In the genomic region with DNA sequence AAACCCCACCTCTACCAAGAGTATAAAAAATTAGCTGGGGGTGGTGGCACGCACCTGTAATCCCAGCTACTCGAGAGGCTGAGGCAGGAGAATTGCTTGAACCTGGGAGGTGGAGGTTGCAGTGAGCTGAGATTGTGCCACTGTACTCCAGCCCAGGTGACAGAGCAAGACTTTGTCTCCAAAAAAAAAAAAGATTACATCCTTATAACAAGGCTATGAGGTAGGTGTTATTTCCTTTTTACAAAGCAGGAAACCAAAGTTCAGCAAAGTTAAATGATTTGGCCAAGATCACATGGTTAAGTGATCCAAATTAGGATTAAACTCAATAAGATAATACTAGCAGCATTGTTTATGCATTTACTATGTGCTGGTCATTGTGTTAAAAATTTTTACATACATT, we compare ENCODE assay signal across 14 cellular contexts. TPM values are rescaled to one million over a fixed set of nuclear protein-coding genes. Genes with fewer than 3 reads are reported as not detected.
A peak's percentile ranks its signal among the peaks of the same experiment; 100 is the strongest.
DNase-seq lines count a peak whose midpoint lies in the region; ATAC-seq and TF ChIP-seq lines count a peak whose summit lies in the region.
"Not testable (repeated sequence)": the region's sequence is repeated elsewhere in the genome, so short reads cannot be mapped to it uniquely, and the experiment has no call there.
"Had no signal": no experiment of that assay in that cellular context is flagged by ENCODE, and none has a peak within 500 bp of the region (broad histone marks: within the 10 kb centered on the region; RNA-seq: fewer than 3 reads in every experiment).

No MANE protein-coding gene starts in this region.

- not testable (repeated sequence) for H3K27me3 Mint-ChIP-seq in T-cell; activated CD8-positive, alpha-beta T cell treated with anti-CD3 and anti-CD28 coated beads for 36 hours; natural killer cell (ENCODE audit: low read depth in 2 of 2)

- peak overlapping the region in 6 of 11 experiments; percentile 8 to 92 (median 68); a peak in 8 of 22 replicates for H3K4me2 ChIP-seq in BLaER1 treated with 17β-estradiol and CSF1 and Interleukin-3, amounts not matched to agents 10 nM and 100 nM

- H3K4me3 Mint-ChIP-seq in T-cell (peak overlapping the region in 1 of 3 donors; percentile 15), natural killer cell (peak overlapping the region; percentile 37)
- not testable (repeated sequence) for H3K4me3 Mint-ChIP-seq in activated CD8-positive, alpha-beta T cell treated with anti-CD3 and anti-CD28 coated beads for 36 hours

- intact Hi-C loops in activated CD8-positive, alpha-beta T cell treated with anti-CD3 and anti-CD28 coated beads for 36 hours (cut with micrococcal nuclease); left colon (cut with DNase I, micrococcal nuclease); natural killer cell (cut with micrococcal nuclease): not testable (repeated sequence)

- ATAC-seq in T-cell (replicated peaks in 1 of 4): peak; percentile 59 to 87 (median 80)
- ATAC-seq in activated CD8-positive, alpha-beta T cell treated with anti-CD3 and anti-CD28 coated beads for 36 hours: peak; percentile 65
- ATAC-seq in activated naive CD4-positive, alpha-beta T cell treated with anti-CD3 and anti-CD28 coated beads, Interleukin-2, amount 50 U/mL, for 72 hours: peak; percentile 62 to 71
- ATAC-seq in left colon: peak; percentile 57
- peak; percentile 53 to 66 (median 63) for ATAC-seq in natural killer cell

- CTCF ChIA-PET in T-cell (lab: Charles Lee): interaction anchor here in 1 of 2 donors (0.6 to 0.7 kb wide), 2 partner anchors 17 to 1126 kb away, joined by 3 to 4 read pairs; no protein-coding TSS in a partner anchor
- CTCF ChIA-PET in activated CD8-positive, alpha-beta T cell treated with anti-CD3 and anti-CD28 coated beads for 36 hours (lab: Charles Lee): not testable (repeated sequence)

- H4K20me1 ChIP-seq in BLaER1 treated with 17β-estradiol and CSF1 and Interleukin-3, amounts not matched to agents 10 nM and 100 nM: peaks cover 0 to 18% (median 0%) of the 10 kb centered on the region in 11 experiments; a peak in 4 of 22 replicates

- POLR2A ChIA-PET in T-cell (lab: Charles Lee): interaction anchor here (0.6 to 0.7 kb wide), 2 partner anchors 11 to 71 kb away, joined by 4 to 5 read pairs; no protein-coding TSS in a partner anchor
- POLR2A ChIA-PET in activated CD8-positive, alpha-beta T cell treated with anti-CD3 and anti-CD28 coated beads for 36 hours (lab: Charles Lee): interaction anchor here (0.8 kb wide), 1 partner anchor 33 kb away, joined by 3 read pairs; no protein-coding TSS in a partner anchor

- peaks cover 22 to 56% (median 48%) of the 10 kb centered on the region in 10 experiments for H3K4me1 ChIP-seq in BLaER1 treated with 17β-estradiol and CSF1 and Interleukin-3, amounts not matched to agents 10 nM and 100 nM

- H3K36me3 Mint-ChIP-seq in T-cell; activated CD8-positive, alpha-beta T cell treated with anti-CD3 and anti-CD28 coated beads for 36 hours (ENCODE audit: low read depth); activated naive CD4-positive, alpha-beta T cell treated with anti-CD3 and anti-CD28 coated beads, Interleukin-2, amount 50 U/mL, for 72 hours; natural killer cell: not testable (repeated sequence)

- H3K9me3 Mint-ChIP-seq in T-cell; activated CD8-positive, alpha-beta T cell treated with anti-CD3 and anti-CD28 coated beads for 36 hours; activated naive CD4-positive, alpha-beta T cell treated with anti-CD3 and anti-CD28 coated beads, Interleukin-2, amount 50 U/mL, for 72 hours; natural killer cell: not testable (repeated sequence)

- not testable (repeated sequence) for TF ChIP-seq CTCF in activated CD8-positive, alpha-beta T cell treated with anti-CD3 and anti-CD28 coated beads for 36 hours (IDR thresholded peaks at IDR 0.05); natural killer cell (IDR thresholded peaks at IDR 0.05)

- H3K27ac ChIP-seq in BLaER1 treated with 17β-estradiol and CSF1 and Interleukin-3, amounts not matched to agents 10 nM and 100 nM: not testable (repeated sequence)

- H3K27me3 ChIP-seq in BLaER1 treated with 17β-estradiol and CSF1 and Interleukin-3, amounts not matched to agents 10 nM and 100 nM: peaks cover 0 to 40% (median 0%) of the 10 kb centered on the region in 11 experiments; a peak in 7 of 22 replicates

- peak overlapping the region; percentile 55 to 67 for H3K27ac Mint-ChIP-seq in T-cell
- not testable (repeated sequence) for H3K27ac Mint-ChIP-seq in activated CD8-positive, alpha-beta T cell treated with anti-CD3 and anti-CD28 coated beads for 36 hours; activated naive CD4-positive, alpha-beta T cell treated with anti-CD3 and anti-CD28 coated beads, Interleukin-2, amount 50 U/mL, for 72 hours
- peak overlapping the region in 1 of 2 donors; percentile 27 for H3K27ac Mint-ChIP-seq in natural killer cell

- H3K36me3 ChIP-seq in BLaER1 treated with 17β-estradiol and CSF1 and Interleukin-3, amounts not matched to agents 10 nM and 100 nM: not testable (repeated sequence)

- not testable (repeated sequence) for H3K4me3 ChIP-seq in BLaER1 treated with 17β-estradiol and CSF1 and Interleukin-3, amounts not matched to agents 10 nM and 100 nM

- not testable (repeated sequence) for H3K9ac ChIP-seq in BLaER1 treated with 17β-estradiol and CSF1 and Interleukin-3, amounts not matched to agents 10 nM and 100 nM

- H3K4me1 Mint-ChIP-seq in T-cell (peaks cover 23 to 48% (median 43%) of the 10 kb centered on the region in 3 donors), natural killer cell (peaks cover 32 to 41% of the 10 kb centered on the region in 2 donors)
- peaks cover 42% of the 10 kb centered on the region for H3K4me1 Mint-ChIP-seq in activated CD8-positive, alpha-beta T cell treated with anti-CD3 and anti-CD28 coated beads for 36 hours (ENCODE audit: low read depth)

- DNase-seq in T-cell (peak in 1 of 34 experiments; percentile 27), dermis microvascular lymphatic vessel endothelial cell (ENCODE audit: low read depth in 2 of 2) (peak; percentile 18 to 54)
- not testable (repeated sequence) for DNase-seq in activated CD8-positive, alpha-beta T cell treated with anti-CD3 and anti-CD28 coated beads for 36 hours; activated naive CD4-positive, alpha-beta T cell treated with anti-CD3 and anti-CD28 coated beads, Interleukin-2, amount 50 U/mL, for 72 hours (ENCODE audit: low spot score in 2 of 2); left colon; natural killer cell

- H3K9me3 ChIP-seq in BLaER1 treated with 17β-estradiol and CSF1 and Interleukin-3, amounts not matched to agents 10 nM and 100 nM (replicated peaks in 1 of 11): not testable (repeated sequence)

RNA-seq across cellular contexts. Expression of a gene that starts 8.1 kb away (rescaled TPM):
- total RNA-seq in T-cell (not detected), dermis microvascular lymphatic vessel endothelial cell (0.76 and 0.90 TPM in 2 replicates), left colon (not detected), natural killer cell (under 1 TPM in 1 of 3 donors, not detected in 2; 0.33 TPM)
- not detected for total RNA-seq in activated CD8-positive, alpha-beta T cell treated with anti-CD3 and anti-CD28 coated beads for 36 hours
- total RNA-seq in activated naive CD4-positive, alpha-beta T cell treated with anti-CD3 and anti-CD28 coated beads, Interleukin-2, amount 50 U/mL, for 72 hours: not detected
- total RNA-seq: Calu3, HepG2, HFFc6, HT1080, NCI-H460, PC-9, RPMI7951 had no signal

RNA-seq across cellular contexts. Expression of a gene that starts 28.2 kb away (rescaled TPM):
- total RNA-seq in T-cell (10 to 100 TPM; 54.6 to 66.0 (median 58.6) TPM), dermis microvascular lymphatic vessel endothelial cell (121 and 123 TPM in 2 replicates), left colon (10 to 100 TPM; 45.6 to 54.1 TPM), natural killer cell (10 to 100 TPM; 77.3 to 87.3 (median 78.8) TPM)
- 100 to 1,000 TPM; 103 TPM for total RNA-seq in activated CD8-positive, alpha-beta T cell treated with anti-CD3 and anti-CD28 coated beads for 36 hours
- total RNA-seq in activated naive CD4-positive, alpha-beta T cell treated with anti-CD3 and anti-CD28 coated beads, Interleukin-2, amount 50 U/mL, for 72 hours: 100 to 1,000 TPM; 134 to 146 TPM

RNA-seq across cellular contexts. Expression of a gene that starts 36.3 kb away (rescaled TPM):
- 1 to 10 TPM in 1 of 5 donors, under 1 TPM in 4; 0.22 to 3.8 (median 0.26) TPM for total RNA-seq in T-cell
- total RNA-seq in activated CD8-positive, alpha-beta T cell treated with anti-CD3 and anti-CD28 coated beads for 36 hours: not detected
- under 1 TPM in 1 of 2 donors, not detected in 1; 0.10 TPM for total RNA-seq in activated naive CD4-positive, alpha-beta T cell treated with anti-CD3 and anti-CD28 coated beads, Interleukin-2, amount 50 U/mL, for 72 hours
- total RNA-seq in dermis microvascular lymphatic vessel endothelial cell: 149 and 223 TPM in 2 replicates
- total RNA-seq in left colon: 10 to 100 TPM in 1 of 2 donors, 1 to 10 TPM in 1; 3.2 to 11.9 TPM
- 10 to 100 TPM in 2 of 3 donors, 1 to 10 TPM in 1; 4.2 to 30.6 (median 11.6) TPM for total RNA-seq in natural killer cell
- total RNA-seq: NCI-H460 had no signal
